In genomic region chr3:33658971-33659848, GRCh38 we compare ENCODE assay signal across 8 cellular contexts. TPM values are rescaled to one million over a fixed set of nuclear protein-coding genes. Genes with fewer than 3 reads are reported as not detected.
DNase-seq lines count a peak whose midpoint lies in the region; FAIRE-seq and TF ChIP-seq lines count a peak whose summit lies in the region.

No MANE protein-coding gene starts in this region.

- TF ChIP-seq CTCF in KMS-11 (conservative IDR thresholded peaks at IDR 0.05; ENCODE audit: low read depth, low read length): no peak

- H2AFZ ChIP-seq in KMS-11 (ENCODE audit: low read depth): peak overlapping the region; percentile 49

- H3K27me3 ChIP-seq in KMS-11 (ENCODE audit: insufficient read depth, low read depth): no peaks in the 10 kb centered on the region
- H3K27me3 ChIP-seq in skeletal muscle tissue (ENCODE audit: control insufficient read depth in 3 of 3, insufficient read depth in 3 of 3, low read length in 3 of 3): no peaks in the 10 kb centered on the region

- H3K27ac ChIP-seq in KMS-11: peak overlapping the region; percentile 62
- peak overlapping the region; percentile 96 for H3K27ac ChIP-seq in cingulate gyrus (ENCODE audit: low read depth, low read length)
- peak overlapping the region; percentile 84 for H3K27ac ChIP-seq in skeletal muscle tissue (ENCODE audit: low read depth, low read length)

- FAIRE-seq in GM12891 (lab: Jason Lieb, UNC): peak; percentile 98

- no peak for TF ChIP-seq POLR2A in GM12891 (IDR thresholded peaks at IDR 0.05; ENCODE audit: low read depth, low read length)

- peaks cover 12% of the 10 kb centered on the region; the same call in 1 of the 2 replicates for H3K79me2 ChIP-seq in KMS-11 (ENCODE audit: insufficient read depth, low read depth)

- peak overlapping the region; percentile 82 for H3K4me3 ChIP-seq in KMS-11 (IDR thresholded peaks at IDR 0.05; ENCODE audit: insufficient read depth, low read depth, low read length)
- H3K4me3 ChIP-seq in skeletal muscle tissue (ENCODE audit: low read length in 3 of 3): peak overlapping the region; percentile 89 to 93 (median 91)

- H3K9me3 ChIP-seq in skeletal muscle tissue (ENCODE audit: control insufficient read depth in 3 of 3, low read length in 3 of 3): no peaks in the 10 kb centered on the region

- no peaks in the 10 kb centered on the region; the same call in 1 of the 2 replicates for H4K20me1 ChIP-seq in KMS-11 (ENCODE audit: insufficient read depth)

- H3K36me3 ChIP-seq in KMS-11 (ENCODE audit: insufficient read depth) (no peaks in the 10 kb centered on the region), skeletal muscle tissue (ENCODE audit: control insufficient read depth in 3 of 3, insufficient read depth in 3 of 3, low read length in 3 of 3) (no peaks in the 10 kb centered on the region)

- H3K4me2 ChIP-seq in KMS-11: peak overlapping the region; percentile 88

- DNase-seq in GM12891 (ENCODE audit: insufficient read length, low spot score): peak; percentile 10
- peak; percentile 77 for DNase-seq in H4 (ENCODE audit: low spot score)
- peak; percentile 86 for DNase-seq in SHP77 treated with DMSO at 0.1 percent for 48 hours (lab: John Stamatoyannopoulos, UW)
- peak; percentile 94 for DNase-seq in islet precursor cell
- DNase-seq in 8988T: no peak

- H3K4me1 ChIP-seq in KMS-11 (ENCODE audit: low read depth, poor library complexity, severe bottlenecking) (peaks cover 36% of the 10 kb centered on the region), skeletal muscle tissue (ENCODE audit: control insufficient read depth in 3 of 3, insufficient read depth in 3 of 3, low read length in 3 of 3) (peaks cover 13 to 18% (median 13%) of the 10 kb centered on the region in 3 donors)

- peak overlapping the region; percentile 26; the same call in 1 of the 2 replicates for H3K9ac ChIP-seq in KMS-11
- peak overlapping the region; percentile 70 to 89 (median 84) for H3K9ac ChIP-seq in skeletal muscle tissue (ENCODE audit: low read depth in 1 of 3, low read length in 3 of 3)

TF ChIP-seq in GM12891, 5 proteins besides CTCF, POLR2A, EP300 and RAD21:
- TF ChIP-seq SPI1 (IDR thresholded peaks at IDR 0.05; ENCODE audit: low read depth, low read length) (no peak), POU2F2 (IDR thresholded peaks at IDR 0.05; ENCODE audit: low read depth, low read length) (0 out of 2 replicates have a peak, but pooled peaks have one; percentile 24)

RNA-seq across cellular contexts. Expression of gene CLASP2, which starts 58.8 kb away (rescaled TPM):
- 8.3 TPM for polyA plus RNA-seq in GM12891 (2012; ENCODE audit: low read depth, missing spikeins)
- total RNA-seq in H4 (2014; rRNA removed; shearing (Covaris generic)): 19.7 and 26.5 TPM in 2 replicates
- 114 TPM for total RNA-seq in skeletal muscle tissue
